8 cellular contexts compared by ENCODE assay signal in genomic region chr1:67760030-67760821, GRCh38.
DNase-seq lines count a peak whose midpoint lies in the region; ATAC-seq and TF ChIP-seq lines count a peak whose summit lies in the region.

No MANE protein-coding gene starts in this region.

- CTCF ChIA-PET in A673 (lab: Charles Lee): interaction anchor here (0.6 to 1.9 kb wide), 15 partner anchors 9 to 526 kb away, joined by 3 to 20 read pairs (median 5); partner anchors contain the start of gene GADD45A

- TF ChIP-seq CTCF in A673 (conservative IDR thresholded peaks at IDR 0.05; ENCODE audit: low read depth, low read length) (peak; percentile 92), WI38 (IDR thresholded peaks at IDR 0.05; ENCODE audit: low read depth, low read length) (peak; percentile 75), cardiac fibroblast (IDR thresholded peaks at IDR 0.05; ENCODE audit: low read depth, low read length) (peak; percentile 75)

- peak; percentile 70 for DNase-seq in A673 (ENCODE audit: low spot score)
- DNase-seq in NCI-H1694 treated with DMSO at 0.1 percent for 48 hours (lab: John Stamatoyannopoulos, UW): peak; percentile 38
- peak; percentile 74 to 86 for DNase-seq in cardiac fibroblast (ENCODE audit: low read depth in 2 of 2)
- peak; percentile 84 for DNase-seq in kidney tubule cell (ENCODE audit: low spot score)
- peak; percentile 58 for DNase-seq in stimulated activated CD4-positive, alpha-beta T cell treated with anti-CD3 and anti-CD28 coated beads, Interleukin-4, amount 100 ng/mL, for 1 hour

- no peak overlapping the region for H3K4me3 ChIP-seq in A673 (ENCODE audit: low read depth, low read length, poor library complexity, severe bottlenecking)
- H3K4me3 ChIP-seq in WI38 (ENCODE audit: low read depth, low read length): no peak overlapping the region
- H3K4me3 ChIP-seq in cardiac fibroblast (replicated peaks in 1 of 2; ENCODE audit: low read depth in 2 of 2, low read length in 2 of 2): no peak overlapping the region

- no TSS peak for BruUV-seq in A673 (replicated peaks; lab: Mats Ljungman, UMichigan)

- POLR2A ChIA-PET in A673 (lab: Charles Lee; ENCODE audit: low non-redundant PET): interaction anchor here (0.8 kb wide), 1 partner anchor 88 kb away, joined by 4 read pairs; no protein-coding TSS in a partner anchor

- H3K36me3 ChIP-seq in A673 (ENCODE audit: insufficient read depth, low read length, poor library complexity, severe bottlenecking): no peaks in the 10 kb centered on the region

- no peaks in the 10 kb centered on the region for H3K4me1 ChIP-seq in A673 (ENCODE audit: insufficient read depth, low read length, poor library complexity, severe bottlenecking)

- ATAC-seq in GM18508 (IDR thresholded peaks at IDR 0.05; ENCODE audit: insufficient read depth, unreplicated experiment) (peak; percentile 99), HG02938 (IDR thresholded peaks at IDR 0.05; ENCODE audit: unreplicated experiment) (peak; percentile 100)

- no peaks in the 10 kb centered on the region for H3K27me3 ChIP-seq in A673 (replicated peaks; ENCODE audit: insufficient read depth, low read depth, low read length, poor library complexity)

- no peaks in the 10 kb centered on the region for H3K9me3 ChIP-seq in A673 (ENCODE audit: low read depth, low read length, poor library complexity, severe bottlenecking)

- intact Hi-C loops in A673 (cut with micrococcal nuclease; ENCODE audit: unreplicated experiment): loop anchor here (1.0 to 2.0 kb wide), 3 partner anchors 73 to 225 kb away; no protein-coding TSS in a partner anchor

- H3K27ac ChIP-seq in A673 (ENCODE audit: low read depth, low read length, poor library complexity, severe bottlenecking): no peak overlapping the region
